Comparison of ENCODE assay signal across 11 cellular contexts in genomic region chr4:12644261-12644660, GRCh38.
"Had no signal": no experiment of that assay in that cellular context is flagged by ENCODE, and none has a peak within 500 bp of the region (broad histone marks: within the 10 kb centered on the region; RNA-seq: fewer than 3 reads in every experiment).

No MANE protein-coding gene starts in this region.

- H3K27ac ChIP-seq: GM23248, HL-60, KMS-11 had no signal

- H3K4me1 Mint-ChIP-seq: IgD-negative memory B cell had no signal

- H3K27ac Mint-ChIP-seq: HFFc6, IgD-negative memory B cell had no signal

- H3K9ac ChIP-seq: GM23248, KMS-11 had no signal

- H3K4me2 ChIP-seq: KMS-11 had no signal

- H3K36me3 Mint-ChIP-seq: IgD-negative memory B cell had no signal

- H2AFZ ChIP-seq: GM23248 had no signal

- ATAC-seq: HCT116, HepG2 had no signal

- H3K4me3 ChIP-seq: GM23248, HAP-1 had no signal

- H3K4me3 Mint-ChIP-seq: HFFc6, IgD-negative memory B cell had no signal

- H3K4me1 ChIP-seq: HAP-1 had no signal

- FAIRE-seq: HepG2 had no signal

- DNase-seq: GM23248, GOT3, H7, HFFc6, KBM-7 had no signal

- H3K9me3 ChIP-seq: HAP-1 had no signal

- H3K36me3 ChIP-seq: HAP-1 had no signal
